In the genomic region with DNA sequence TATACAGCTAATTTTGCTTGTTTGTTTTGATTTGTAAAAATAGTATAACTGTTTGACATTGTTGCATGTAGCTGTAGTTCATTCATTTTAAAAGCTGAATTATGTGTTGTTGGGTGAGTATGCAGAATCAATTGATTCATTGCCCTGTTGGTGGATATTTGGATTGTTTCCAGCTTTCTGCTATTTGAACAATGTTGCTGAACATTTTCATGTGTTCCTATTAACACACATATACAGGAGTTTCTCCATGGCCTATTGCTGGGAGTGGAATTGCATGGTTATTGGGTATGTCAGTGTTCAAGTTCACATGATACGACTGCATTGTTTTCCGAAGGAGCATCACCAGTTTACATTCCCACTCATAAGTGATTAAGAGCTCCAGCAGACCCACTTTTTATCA, we compare ENCODE assay signal across 26 cellular contexts.
DNase-seq lines count a peak whose midpoint lies in the region; ATAC-seq and TF ChIP-seq lines count a peak whose summit lies in the region.
"Had no signal": no experiment of that assay in that cellular context is flagged by ENCODE, and none has a peak within 500 bp of the region (broad histone marks: within the 10 kb centered on the region; RNA-seq: fewer than 3 reads in every experiment).

No MANE protein-coding gene starts in this region.

- H3K27ac ChIP-seq in PC-9: peak overlapping the region; percentile 97
- peak overlapping the region; percentile 99 for H3K27ac ChIP-seq in epithelial cell of prostate
- peak overlapping the region; percentile 98 for H3K27ac ChIP-seq in osteoblast (ENCODE audit: low read depth, low read length)
- no peak overlapping the region for H3K27ac ChIP-seq in GM23338 (ENCODE audit: low read depth)
- H3K27ac ChIP-seq: gastroesophageal sphincter, parathyroid adenoma had no signal

- intact Hi-C loops in PC-9 (cut with micrococcal nuclease; ENCODE audit: unreplicated experiment): loop anchor here (2.0 to 10.0 kb wide), 4 partner anchors 169 to 755 kb away; no protein-coding TSS in a partner anchor

- H3K27me3 ChIP-seq in PC-9 (ENCODE audit: insufficient read depth, low read depth): no peaks in the 10 kb centered on the region
- no peaks in the 10 kb centered on the region for H3K27me3 ChIP-seq in osteoblast (ENCODE audit: insufficient read depth, low read length)
- H3K27me3 ChIP-seq in GM23338 (ENCODE audit: insufficient read depth): no peaks in the 10 kb centered on the region
- H3K27me3 ChIP-seq: gastroesophageal sphincter had no signal

- no peaks in the 10 kb centered on the region for H3K9me3 Mint-ChIP-seq in GM23338
- H3K9me3 Mint-ChIP-seq: activated naive CD4-positive, alpha-beta T cell treated with anti-CD3 and anti-CD28 coated beads, Interleukin-2, amount 50 U/mL, for 72 hours; nephron progenitor cell; T-helper 2 cell treated with Interferon-gamma antibody and Interleukin-4, amounts not matched to agents 5 μg/mL and 100 μg/mL, for 36 hours had no signal

- TSS peak; percentile 32 for BruUV-seq in PC-9 (replicated peaks; lab: Mats Ljungman, UMichigan)

- H3K4me3 ChIP-seq in PC-9: peak overlapping the region; percentile 7; the same call in 1 of the 2 replicates
- H3K4me3 ChIP-seq in osteoblast (ENCODE audit: insufficient read depth, low read length): no peak overlapping the region
- no peak overlapping the region for H3K4me3 ChIP-seq in GM23338
- H3K4me3 ChIP-seq: gastroesophageal sphincter, mucosa of descending colon had no signal

- H4K20me1 ChIP-seq in PC-9 (ENCODE audit: insufficient read depth): no peaks in the 10 kb centered on the region
- no peaks in the 10 kb centered on the region for H4K20me1 ChIP-seq in osteoblast (ENCODE audit: insufficient read depth, low read length)
- H4K20me1 ChIP-seq in GM23338 (replicated peaks; ENCODE audit: insufficient read depth): no peaks in the 10 kb centered on the region

- POLR2A ChIA-PET in PC-9 (lab: Charles Lee; ENCODE audit: unreplicated experiment): no interaction called here

- CTCF ChIA-PET in PC-9 (lab: Charles Lee): interaction anchor here (0.5 kb wide), 1 partner anchor 50 kb away, joined by 3 read pairs; no protein-coding TSS in a partner anchor

- peaks cover 84% of the 10 kb centered on the region for H3K79me2 ChIP-seq in PC-9 (ENCODE audit: low read depth)
- peaks cover 79% of the 10 kb centered on the region for H3K79me2 ChIP-seq in osteoblast (ENCODE audit: insufficient read depth, low read length)
- no peaks in the 10 kb centered on the region; the same call in 1 of the 2 replicates for H3K79me2 ChIP-seq in GM23338 (replicated peaks; ENCODE audit: insufficient read depth)

- H3K4me1 Mint-ChIP-seq in GM23338: peaks cover 16% of the 10 kb centered on the region
- H3K4me1 Mint-ChIP-seq: activated CD8-positive, alpha-beta memory T cell treated with anti-CD3 and anti-CD28 coated beads, Interleukin-2, amount 10 ng/mL, durations not matched to agents 7 days and 5 days had no signal

- H3K36me3 ChIP-seq in PC-9 (ENCODE audit: low read depth): 0 out of 2 replicates have a peak, but pooled peaks cover 12% of the 10 kb centered on the region
- H3K36me3 ChIP-seq in osteoblast (ENCODE audit: insufficient read depth, low read length): no peaks in the 10 kb centered on the region
- H3K36me3 ChIP-seq in GM23338 (ENCODE audit: insufficient read depth): no peaks in the 10 kb centered on the region
- H3K36me3 ChIP-seq: gastroesophageal sphincter had no signal

- H3K9me3 ChIP-seq in PC-9 (ENCODE audit: insufficient read depth, low read depth) (no peaks in the 10 kb centered on the region), osteoblast (ENCODE audit: low read depth, low read length) (no peaks in the 10 kb centered on the region)
- H3K9me3 ChIP-seq: gastroesophageal sphincter, mucosa of descending colon had no signal

- H3K4me3 Mint-ChIP-seq in GM23338: no peak overlapping the region
- H3K4me3 Mint-ChIP-seq: activated CD8-positive, alpha-beta memory T cell treated with anti-CD3 and anti-CD28 coated beads, Interleukin-2, amount 10 ng/mL, durations not matched to agents 7 days and 5 days; nephron progenitor cell; T-helper 2 cell treated with Interferon-gamma antibody and Interleukin-4, amounts not matched to agents 5 μg/mL and 100 μg/mL, for 36 hours had no signal

- H3K4me1 ChIP-seq in PC-9 (replicated peaks; ENCODE audit: insufficient read depth) (peaks cover 79% of the 10 kb centered on the region), osteoblast (ENCODE audit: insufficient read depth, low read length) (peaks cover 53% of the 10 kb centered on the region), GM23338 (ENCODE audit: insufficient read depth) (peaks cover 14% of the 10 kb centered on the region)

- H3K27ac Mint-ChIP-seq in GM23338: no peak overlapping the region
- H3K27ac Mint-ChIP-seq: activated CD8-positive, alpha-beta memory T cell treated with anti-CD3 and anti-CD28 coated beads, Interleukin-2, amount 10 ng/mL, durations not matched to agents 7 days and 5 days; activated naive CD4-positive, alpha-beta T cell treated with anti-CD3 and anti-CD28 coated beads, Interleukin-2, amount 50 U/mL, for 72 hours; nephron progenitor cell; T-helper 2 cell treated with Interferon-gamma antibody and Interleukin-4, amounts not matched to agents 5 μg/mL and 100 μg/mL, for 36 hours had no signal

- H3K27me3 Mint-ChIP-seq in GM23338 (ENCODE audit: insufficient read depth, low read depth, poor library complexity): peaks cover 4% of the 10 kb centered on the region

- TF ChIP-seq CTCF in PC-9 (conservative IDR thresholded peaks at IDR 0.05) (no peak), osteoblast (IDR thresholded peaks at IDR 0.05; ENCODE audit: extremely low read depth, low read depth, low read length) (no peak), GM23338 (conservative IDR thresholded peaks at IDR 0.05; ENCODE audit: low read depth in 2 of 2) (no peak)

- peak; percentile 45 for DNase-seq in EH (ENCODE audit: low read depth)
- DNase-seq in PC-9: no peak
- DNase-seq in epithelial cell of prostate (ENCODE audit: low read depth, low spot score): no peak
- no peak for DNase-seq in osteoblast (ENCODE audit: insufficient read length, low spot score, missing footprints)
- no peak for DNase-seq in kidney tubule cell (ENCODE audit: low spot score)
- no peak for DNase-seq in GM23338 (ENCODE audit: low spot score)
- no peak for DNase-seq in NCI-H1694 treated with DMSO at 0.1 percent for 48 hours (lab: John Stamatoyannopoulos, UW)
- DNase-seq in stimulated activated naive CD8-positive, alpha-beta T cell treated with anti-CD3 and anti-CD28 coated beads, Interleukin-15, Interleukin-2, amounts not matched to agents 100 U/mL and 50 U/mL, for 24 hours: no peak
- DNase-seq: activated CD4-positive, alpha-beta T cell treated with anti-CD3 and anti-CD28 coated beads for 48 hours; activated CD8-positive, alpha-beta memory T cell treated with anti-CD3 and anti-CD28 coated beads, Interleukin-2, amount 10 ng/mL, durations not matched to agents 7 days and 5 days; effector CD4-positive, alpha-beta T cell; erythroblast; islet precursor cell; Kasumi-1; NCI-H1694; NCI-H2171; NCI-H524; nephron progenitor cell; right cardiac atrium; stimulated activated CD4-positive, alpha-beta T cell treated with anti-CD3 and anti-CD28 coated beads, Interleukin-4, amount 100 ng/mL, for 24 hours; stimulated activated naive CD4-positive, alpha-beta T cell had no signal

- H2AFZ ChIP-seq in PC-9 (no peak overlapping the region), osteoblast (ENCODE audit: low read length) (no peak overlapping the region), GM23338 (no peak overlapping the region)
- H2AFZ ChIP-seq: parathyroid adenoma had no signal

- H3K36me3 Mint-ChIP-seq in GM23338 (ENCODE audit: low read depth): no peaks in the 10 kb centered on the region
- H3K36me3 Mint-ChIP-seq: activated CD8-positive, alpha-beta memory T cell treated with anti-CD3 and anti-CD28 coated beads, Interleukin-2, amount 10 ng/mL, durations not matched to agents 7 days and 5 days; activated naive CD4-positive, alpha-beta T cell treated with anti-CD3 and anti-CD28 coated beads, Interleukin-2, amount 50 U/mL, for 72 hours had no signal

- H3K9me2 ChIP-seq in PC-9 (ENCODE audit: insufficient read depth) (no peaks in the 10 kb centered on the region), GM23338 (ENCODE audit: insufficient read depth) (peaks cover 9% of the 10 kb centered on the region)

- H3F3A ChIP-seq in PC-9 (ENCODE audit: insufficient read depth, low read depth): peaks cover 56% of the 10 kb centered on the region
- H3F3A ChIP-seq in GM23338 (replicated peaks; ENCODE audit: low read depth): no peaks in the 10 kb centered on the region

- H3K4me2 ChIP-seq in PC-9: peak overlapping the region; percentile 70
- no peak overlapping the region for H3K4me2 ChIP-seq in osteoblast (ENCODE audit: insufficient read depth, low read length)
- no peak overlapping the region for H3K4me2 ChIP-seq in GM23338

- ATAC-seq in GM23338: no peak
- ATAC-seq in stimulated activated naive CD8-positive, alpha-beta T cell treated with anti-CD3 and anti-CD28 coated beads, Interleukin-15, Interleukin-2, amounts not matched to agents 100 U/mL and 50 U/mL, for 24 hours: no peak
- ATAC-seq: activated CD8-positive, alpha-beta memory T cell treated with anti-CD3 and anti-CD28 coated beads, Interleukin-2, amount 10 ng/mL, durations not matched to agents 7 days and 5 days; activated naive CD4-positive, alpha-beta T cell treated with anti-CD3 and anti-CD28 coated beads, Interleukin-2, amount 50 U/mL, for 72 hours; gastroesophageal sphincter; mucosa of descending colon; right cardiac atrium had no signal

TF ChIP-seq in GM23338, 12 proteins besides CTCF, POLR2A, EP300 and RAD21 (continues in another document):
- TF ChIP-seq EZH2 (IDR thresholded peaks at IDR 0.05; ENCODE audit: low read depth, unreplicated experiment) (no peak), NANOG (IDR thresholded peaks at IDR 0.05; ENCODE audit: borderline replicate concordance) (no peak)
- TF ChIP-seq, protein P1, sequence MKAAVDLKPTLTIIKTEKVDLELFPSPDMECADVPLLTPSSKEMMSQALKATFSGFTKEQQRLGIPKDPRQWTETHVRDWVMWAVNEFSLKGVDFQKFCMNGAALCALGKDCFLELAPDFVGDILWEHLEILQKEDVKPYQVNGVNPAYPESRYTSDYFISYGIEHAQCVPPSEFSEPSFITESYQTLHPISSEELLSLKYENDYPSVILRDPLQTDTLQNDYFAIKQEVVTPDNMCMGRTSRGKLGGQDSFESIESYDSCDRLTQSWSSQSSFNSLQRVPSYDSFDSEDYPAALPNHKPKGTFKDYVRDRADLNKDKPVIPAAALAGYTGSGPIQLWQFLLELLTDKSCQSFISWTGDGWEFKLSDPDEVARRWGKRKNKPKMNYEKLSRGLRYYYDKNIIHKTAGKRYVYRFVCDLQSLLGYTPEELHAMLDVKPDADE (IDR thresholded peaks at IDR 0.05): no peak
